Comparison of ENCODE assay signal across 17 cellular contexts in genomic region chr3:169122407-169122806, GRCh38.
DNase-seq lines count a peak whose midpoint lies in the region; FAIRE-seq and TF ChIP-seq lines count a peak whose summit lies in the region.
"Had no signal": no experiment of that assay in that cellular context is flagged by ENCODE, and none has a peak within 500 bp of the region (broad histone marks: within the 10 kb centered on the region; RNA-seq: fewer than 3 reads in every experiment).

No MANE protein-coding gene starts in this region.

- no peaks in the 10 kb centered on the region for H3K23me2 ChIP-seq in H1 (ENCODE audit: low read depth, low read length)

- no peak overlapping the region for H2BK12ac ChIP-seq in H1 (ENCODE audit: low read depth, low read length)

- no peak overlapping the region for H3K56ac ChIP-seq in H1 (replicated peaks; ENCODE audit: insufficient read length, low read depth, low read length)

- H3K79me2 ChIP-seq in H1 (ENCODE audit: control insufficient read depth in 1 of 2, insufficient read depth in 2 of 2, low read length in 2 of 2) = no peaks in the 10 kb centered on the region

- H3K27ac ChIP-seq in H1 (ENCODE audit: low read depth, low read length) (no peak overlapping the region), spleen (peak overlapping the region in 7 of 8 donors; percentile 0 to 71 (median 46)), tibial nerve (no peak overlapping the region)
- H3K27ac ChIP-seq: BLaER1 treated with 17β-estradiol and CSF1 and Interleukin-3, amounts not matched to agents 10 nM and 100 nM; KMS-11 had no signal

- no peak overlapping the region for H3K4me2 ChIP-seq in H1 (ENCODE audit: insufficient read depth in 1 of 2, low read depth in 2 of 2, low read length in 2 of 2)
- H3K4me2 ChIP-seq: BLaER1 treated with 17β-estradiol and CSF1 and Interleukin-3, amounts not matched to agents 10 nM and 100 nM; KMS-11 had no signal

- H3K18ac ChIP-seq in H1 (ENCODE audit: extremely low read depth, low read length) = no peak overlapping the region

- CTCF ChIA-PET in H1 (lab: Charles Lee; ENCODE audit: partially characterized antibody) = interaction anchor here (0.9 to 1.1 kb wide), 2 partner anchors 26 to 257 kb away, joined by 3 read pairs; no protein-coding TSS in a partner anchor

- no peak overlapping the region for H2BK5ac ChIP-seq in H1 (ENCODE audit: low read depth, low read length)

- 72% methylated on average over 3 of the region's 3 CpGs; no CpG with 5 or more reads in 1 of the 2 experiments for whole genome bisulfite sequencing in H1 (ENCODE audit: extremely low coverage in 1 of 2, insufficient coverage in 1 of 2, insufficient read length in 1 of 2, insufficient replicate concordance in 2 of 2, low coverage in 1 of 2, low lambda C conversion rate in 2 of 2, missing lambda C conversion rate in 1 of 2), 2 experiments
- 48 to 81% (median 71%) methylated on average over 3 of the region's 3 CpGs for WGBS in spleen, 5 donors
- 40 to 46% methylated on average over 3 of the region's 3 CpGs for WGBS in tibial nerve, 2 donors

- no peak overlapping the region for H3K9ac ChIP-seq in H1 (replicated peaks in 1 of 4; ENCODE audit: extremely low read depth in 1 of 4, low read depth in 3 of 4, low read length in 3 of 4)
- H3K9ac ChIP-seq: BLaER1 treated with 17β-estradiol and CSF1 and Interleukin-3, amounts not matched to agents 10 nM and 100 nM; KMS-11 had no signal

- no peak overlapping the region for H3K14ac ChIP-seq in H1 (ENCODE audit: insufficient read length)

- DNase-seq in NCI-H524 (lab: John Stamatoyannopoulos, UW) (peak; percentile 18 to 61), NCI-H524 treated with DMSO at 0.1 percent for 48 hours (lab: John Stamatoyannopoulos, UW) (no peak), LNCaP clone FGC (ENCODE audit: low read depth) (no peak), H1 (ENCODE audit: low read depth in 1 of 2, low spot score in 2 of 2) (no peak), spleen (no peak), tibial nerve (ENCODE audit: low spot score in 2 of 2) (no peak), globus pallidus (ENCODE audit: low spot score) (no peak), T-helper 1 cell (no peak)
- DNase-seq: DMS79 treated with DMSO at 0.1 percent for 48 hours, GDM1, GOT3, NCI-H1930, NCI-H526, PC-3 had no signal

- H2AFZ ChIP-seq in H1 (ENCODE audit: low read length) = no peak overlapping the region

- no peak overlapping the region for H4K5ac ChIP-seq in H1 (ENCODE audit: insufficient read length, low read depth, low read length)

- H3K4me1 ChIP-seq in H1 (replicated peaks in 1 of 4; ENCODE audit: control insufficient read depth in 3 of 4, insufficient read depth in 4 of 4, low read length in 3 of 4) = no peaks in the 10 kb centered on the region
- H3K4me1 ChIP-seq in spleen = peaks cover 0 to 9% (median 0%) of the 10 kb centered on the region in 6 donors
- no peaks in the 10 kb centered on the region for H3K4me1 ChIP-seq in tibial nerve
- H3K4me1 ChIP-seq: BLaER1 treated with 17β-estradiol and CSF1 and Interleukin-3, amounts not matched to agents 10 nM and 100 nM had no signal

- no peak overlapping the region for H2BK20ac ChIP-seq in H1 (ENCODE audit: low read length)

- TF ChIP-seq EP300 in H1 (IDR thresholded peaks at IDR 0.05; ENCODE audit: borderline replicate concordance in 1 of 2, low read depth in 2 of 2, low read length in 2 of 2) = no peak
- no peak for TF ChIP-seq EP300 in tibial nerve (IDR thresholded peaks at IDR 0.05)

- H2AK5ac ChIP-seq in H1 (ENCODE audit: low read depth, low read length) = no peak overlapping the region

- H3K4ac ChIP-seq in H1 (replicated peaks; ENCODE audit: insufficient read length, low read depth, low read length) = no peak overlapping the region

- no peaks in the 10 kb centered on the region for H3K36me3 ChIP-seq in H1 (ENCODE audit: control insufficient read depth in 2 of 4, insufficient read depth in 4 of 4, low read length in 3 of 4)
- no peaks in the 10 kb centered on the region for H3K36me3 ChIP-seq in spleen
- no peaks in the 10 kb centered on the region for H3K36me3 ChIP-seq in tibial nerve
- H3K36me3 ChIP-seq: BLaER1 treated with 17β-estradiol and CSF1 and Interleukin-3, amounts not matched to agents 10 nM and 100 nM had no signal

- H4K20me1 ChIP-seq in H1 (replicated peaks in 1 of 2; ENCODE audit: control insufficient read depth in 1 of 2, insufficient read depth in 2 of 2, low read length in 2 of 2) = no peaks in the 10 kb centered on the region
- H4K20me1 ChIP-seq: BLaER1 treated with 17β-estradiol and CSF1 and Interleukin-3, amounts not matched to agents 10 nM and 100 nM had no signal

- TF ChIP-seq RAD21 in H1 (IDR thresholded peaks at IDR 0.05 in 1 of 2, conservative IDR thresholded peaks at IDR 0.05 in 1 of 2; ENCODE audit: low read depth in 2 of 2, low read length in 2 of 2) = no peak

- POLR2A ChIA-PET in H1 (lab: Charles Lee; ENCODE audit: partially characterized antibody) = no interaction called here

- H3K27me3 ChIP-seq in H1 (replicated peaks in 1 of 4; ENCODE audit: control insufficient read depth in 3 of 4, extremely low read depth in 1 of 4, insufficient read depth in 3 of 4, low read length in 3 of 4) (no peaks in the 10 kb centered on the region), spleen (replicated peaks in 1 of 7) (no peaks in the 10 kb centered on the region), tibial nerve (peaks cover 0 to 13% of the 10 kb centered on the region in 2 donors)
- H3K27me3 ChIP-seq: BLaER1 treated with 17β-estradiol and CSF1 and Interleukin-3, amounts not matched to agents 10 nM and 100 nM had no signal

- TF ChIP-seq POLR2A in H1 (IDR thresholded peaks at IDR 0.05; ENCODE audit: control extremely low read depth in 1 of 2, low read depth in 2 of 2, low read length in 2 of 2) = no peak
- TF ChIP-seq POLR2A in spleen (IDR thresholded peaks at IDR 0.05) = no peak
- no peak for TF ChIP-seq POLR2A in tibial nerve (IDR thresholded peaks at IDR 0.05)

- H2BK120ac ChIP-seq in H1 (replicated peaks; ENCODE audit: low read depth, low read length) = no peak overlapping the region

- H3K23ac ChIP-seq in H1 (ENCODE audit: insufficient read length) = no peak overlapping the region

- H3K79me1 ChIP-seq in H1 (ENCODE audit: low read depth, low read length) = no peaks in the 10 kb centered on the region

- TF ChIP-seq CTCF in LNCaP clone FGC (IDR thresholded peaks at IDR 0.05; ENCODE audit: control insufficient read depth, extremely low read depth, insufficient read depth) = 0 out of 2 replicates have a peak, but pooled peaks have one; percentile 1
- no peak for TF ChIP-seq CTCF in H1 (IDR thresholded peaks at IDR 0.05; ENCODE audit: control extremely low read depth in 1 of 3, insufficient read depth in 1 of 3, low read depth in 1 of 3, low read length in 3 of 3)
- TF ChIP-seq CTCF in spleen (IDR thresholded peaks at IDR 0.05 in 8 of 11, conservative IDR thresholded peaks at IDR 0.05 in 3 of 11) = no peak
- TF ChIP-seq CTCF in tibial nerve (IDR thresholded peaks at IDR 0.05) = no peak

- intact Hi-C loops in spleen (cut with DNase I; ENCODE audit: low total_unique reads) = no loop called here

- H4K91ac ChIP-seq in H1 (replicated peaks; ENCODE audit: insufficient read length, low read length) = no peak overlapping the region

- H4K8ac ChIP-seq in H1 (ENCODE audit: extremely low read depth, insufficient read depth, low read length) = no peak overlapping the region

- H3K9me3 ChIP-seq in H1 (ENCODE audit: insufficient read depth in 2 of 2, low read depth in 1 of 2, low read length in 1 of 2) (no peaks in the 10 kb centered on the region), spleen (no peaks in the 10 kb centered on the region), tibial nerve (no peaks in the 10 kb centered on the region)
- H3K9me3 ChIP-seq: BLaER1 treated with 17β-estradiol and CSF1 and Interleukin-3, amounts not matched to agents 10 nM and 100 nM had no signal

- FAIRE-seq in H1 (lab: Jason Lieb, UNC) = peak; percentile 28
- FAIRE-seq: GM12892 had no signal

- H3K4me3 ChIP-seq in LNCaP clone FGC (ENCODE audit: low read depth, low read length) = no peak overlapping the region
- H3K4me3 ChIP-seq in H1 (ENCODE audit: extremely low read depth in 1 of 4, insufficient read depth in 2 of 4, low read depth in 3 of 4, low read length in 4 of 4) = no peak overlapping the region
- no peak overlapping the region for H3K4me3 ChIP-seq in spleen
- H3K4me3 ChIP-seq in tibial nerve = no peak overlapping the region
- H3K4me3 ChIP-seq: BLaER1 treated with 17β-estradiol and CSF1 and Interleukin-3, amounts not matched to agents 10 nM and 100 nM had no signal

- no peak overlapping the region for H2BK15ac ChIP-seq in H1 (ENCODE audit: low read length)

TF ChIP-seq in H1, 55 proteins besides CTCF, POLR2A, EP300 and RAD21:
- TF ChIP-seq MAFK (IDR thresholded peaks at IDR 0.05; ENCODE audit: low read depth, low read length) (no peak), SIRT6 (IDR thresholded peaks at IDR 0.05; ENCODE audit: low read length) (no peak), ATF3 (IDR thresholded peaks at IDR 0.05; ENCODE audit: insufficient read depth, low read depth, low read length) (no peak), CTBP2 (IDR thresholded peaks at IDR 0.05; ENCODE audit: borderline replicate concordance, insufficient read depth, insufficient read length, low read length) (no peak), PHF8 (conservative IDR thresholded peaks at IDR 0.05; ENCODE audit: low read depth, low read length) (no peak), JUN (IDR thresholded peaks at IDR 0.05; ENCODE audit: low read depth, low read length) (no peak), TEAD4 (IDR thresholded peaks at IDR 0.05; ENCODE audit: low read depth, low read length) (no peak), EZH2 (IDR thresholded peaks at IDR 0.05; ENCODE audit: low read depth, low read length, severe bottlenecking) (no peak), BRCA1 (IDR thresholded peaks at IDR 0.05; ENCODE audit: low read depth, low read length) (no peak), KDM4A (IDR thresholded peaks at IDR 0.05; ENCODE audit: low read depth, low read length, severe bottlenecking) (no peak), RXRA (IDR thresholded peaks at IDR 0.05; ENCODE audit: insufficient read depth, low read depth, low read length) (no peak), SP2 (IDR thresholded peaks at IDR 0.05; ENCODE audit: low read length) (no peak), BACH1 (IDR thresholded peaks at IDR 0.05; ENCODE audit: low read length) (no peak), KDM5A (IDR thresholded peaks at IDR 0.05; ENCODE audit: low read length) (no peak)

Comparison
In these comparisons a context has a peak if more than half of its experiments do, and no peak if none do; other contexts are left out.
1. DNase-seq: peak in NCI-H524 (2 of 2); none in NCI-H524 treated with DMSO at 0.1 percent for 48 hours (single experiment), LNCaP clone FGC (single experiment), H1 (0 of 2), spleen (single experiment), tibial nerve (0 of 2), globus pallidus (single experiment) and T-helper 1 cell (0 of 5).
2. H3K27ac ChIP-seq: peak in spleen (7 of 8); none in H1 (single experiment) and tibial nerve (0 of 4).